Comparison of ENCODE assay signal across 7 cellular contexts in genomic region chr15:34433956-34434626, GRCh38. TPM values are rescaled to one million over a fixed set of nuclear protein-coding genes. Genes with fewer than 3 reads are reported as not detected.
DNase-seq lines count a peak whose midpoint lies in the region; ATAC-seq, FAIRE-seq and TF ChIP-seq lines count a peak whose summit lies in the region.
"Not testable (repeated sequence)": the region's sequence is repeated elsewhere in the genome, so short reads cannot be mapped to it uniquely, and the experiment has no call there.

No MANE protein-coding gene starts in this region.

- peaks cover 14% of the 10 kb centered on the region for H3K79me2 ChIP-seq in endothelial cell of umbilical vein (ENCODE audit: control insufficient read depth, insufficient read depth, low read length)

- H3K9me3 Mint-ChIP-seq in activated T-cell treated with anti-CD3 and anti-CD28 coated beads, Interleukin-2, amount 50 U/mL, for 24 hours; nephron; stimulated activated effector memory CD8-positive, alpha-beta T cell treated with anti-CD3 and anti-CD28 coated beads, Interleukin-12 subunit alpha, Interleukin-12 subunit beta, amount 100 ng/mL, for 72 hours: not testable (repeated sequence)

- WGBS in body of pancreas, 2 donors: 71 to 88% methylated on average over 7 to 8 of the region's 11 CpGs

- peaks cover 29% of the 10 kb centered on the region for H3K4me1 Mint-ChIP-seq in activated T-cell treated with anti-CD3 and anti-CD28 coated beads, Interleukin-2, amount 50 U/mL, for 24 hours (ENCODE audit: low read depth)
- H3K4me1 Mint-ChIP-seq in nephron: peaks cover 22% of the 10 kb centered on the region
- H3K4me1 Mint-ChIP-seq in stimulated activated effector memory CD8-positive, alpha-beta T cell treated with anti-CD3 and anti-CD28 coated beads, Interleukin-12 subunit alpha, Interleukin-12 subunit beta, amount 100 ng/mL, for 72 hours: peaks cover 39% of the 10 kb centered on the region

- peaks cover 71% of the 10 kb centered on the region for H3K36me3 Mint-ChIP-seq in activated T-cell treated with anti-CD3 and anti-CD28 coated beads, Interleukin-2, amount 50 U/mL, for 24 hours (ENCODE audit: low read depth)
- H3K36me3 Mint-ChIP-seq in nephron (ENCODE audit: low read depth): peaks cover 39% of the 10 kb centered on the region
- peaks cover 75% of the 10 kb centered on the region for H3K36me3 Mint-ChIP-seq in stimulated activated effector memory CD8-positive, alpha-beta T cell treated with anti-CD3 and anti-CD28 coated beads, Interleukin-12 subunit alpha, Interleukin-12 subunit beta, amount 100 ng/mL, for 72 hours

- H3K27ac Mint-ChIP-seq in activated T-cell treated with anti-CD3 and anti-CD28 coated beads, Interleukin-2, amount 50 U/mL, for 24 hours: peak overlapping the region; percentile 22
- H3K27ac Mint-ChIP-seq in nephron: not testable (repeated sequence)
- H3K27ac Mint-ChIP-seq in stimulated activated effector memory CD8-positive, alpha-beta T cell treated with anti-CD3 and anti-CD28 coated beads, Interleukin-12 subunit alpha, Interleukin-12 subunit beta, amount 100 ng/mL, for 72 hours: peak overlapping the region; percentile 77

- H3K4me3 Mint-ChIP-seq in activated T-cell treated with anti-CD3 and anti-CD28 coated beads, Interleukin-2, amount 50 U/mL, for 24 hours; stimulated activated effector memory CD8-positive, alpha-beta T cell treated with anti-CD3 and anti-CD28 coated beads, Interleukin-12 subunit alpha, Interleukin-12 subunit beta, amount 100 ng/mL, for 72 hours: not testable (repeated sequence)
- H3K4me3 Mint-ChIP-seq in nephron: peak overlapping the region; percentile 11 to 56 (median 54)

- DNase-seq in NCI-H1105 treated with DMSO at 0.1 percent for 48 hours (lab: John Stamatoyannopoulos, UW): peak; percentile 49
- DNase-seq in activated T-cell treated with anti-CD3 and anti-CD28 coated beads, Interleukin-2, amount 50 U/mL, for 24 hours; endothelial cell of umbilical vein (ENCODE audit: low read depth, low spot score); stimulated activated effector memory CD8-positive, alpha-beta T cell treated with anti-CD3 and anti-CD28 coated beads, Interleukin-12 subunit alpha, Interleukin-12 subunit beta, amount 100 ng/mL, for 72 hours (ENCODE audit: low spot score in 2 of 2): not testable (repeated sequence)
- DNase-seq in body of pancreas: peak; percentile 25 to 56 (median 41)
- peak; percentile 23 for DNase-seq in left ventricle myocardium inferior

- ATAC-seq in body of pancreas: peak; percentile 45
- ATAC-seq in stimulated activated effector memory CD8-positive, alpha-beta T cell treated with anti-CD3 and anti-CD28 coated beads, Interleukin-12 subunit alpha, Interleukin-12 subunit beta, amount 100 ng/mL, for 72 hours: not testable (repeated sequence)

- not testable (repeated sequence) for H3K4me2 ChIP-seq in endothelial cell of umbilical vein (ENCODE audit: insufficient read depth, low read length)

- H3K27me3 ChIP-seq in body of pancreas; endothelial cell of umbilical vein (ENCODE audit: control insufficient read depth in 2 of 2, insufficient read depth in 2 of 2, low read length in 2 of 2): not testable (repeated sequence)
- H3K27me3 ChIP-seq in left ventricle myocardium inferior (ENCODE audit: low read depth): peaks cover 10% of the 10 kb centered on the region

- dilution Hi-C loops in endothelial cell of umbilical vein (cut with MboI; ENCODE audit: extremely low pct_ligation_motif_present, low sequenced_read_pairs): not testable (repeated sequence)

- TF ChIP-seq CTCF in body of pancreas (IDR thresholded peaks at IDR 0.05); endothelial cell of umbilical vein (IDR thresholded peaks at IDR 0.05; ENCODE audit: extremely low read depth in 1 of 2, insufficient read depth in 1 of 2, low read depth in 1 of 2, low read length in 2 of 2); left ventricle myocardium inferior (IDR thresholded peaks at IDR 0.05; ENCODE audit: borderline replicate concordance); nephron (IDR thresholded peaks at IDR 0.05; ENCODE audit: unreplicated experiment in 3 of 3): not testable (repeated sequence)

- not testable (repeated sequence) for H3K27ac ChIP-seq in body of pancreas; endothelial cell of umbilical vein (ENCODE audit: insufficient read depth, low read depth, low read length)
- H3K27ac ChIP-seq in left ventricle myocardium inferior (replicated peaks): peak overlapping the region; percentile 36

- FAIRE-seq in endothelial cell of umbilical vein (lab: Jason Lieb, UNC): peak; percentile 46

- not testable (repeated sequence) for BruUV-seq in endothelial cell of umbilical vein (replicated peaks; lab: Mats Ljungman, UMichigan)

- H2AFZ ChIP-seq in endothelial cell of umbilical vein (ENCODE audit: low read depth, low read length): not testable (repeated sequence)

- not testable (repeated sequence) for H3K36me3 ChIP-seq in body of pancreas (replicated peaks in 1 of 2; ENCODE audit: insufficient read depth in 1 of 2, low read depth in 2 of 2); endothelial cell of umbilical vein (ENCODE audit: control insufficient read depth in 2 of 2, extremely low read depth in 1 of 2, insufficient read depth in 2 of 2, low read length in 2 of 2); left ventricle myocardium inferior

- not testable (repeated sequence) for H3K27me3 Mint-ChIP-seq in activated T-cell treated with anti-CD3 and anti-CD28 coated beads, Interleukin-2, amount 50 U/mL, for 24 hours; nephron (ENCODE audit: low read depth)

- not testable (repeated sequence) for TF ChIP-seq POLR2A in body of pancreas (IDR thresholded peaks at IDR 0.05); endothelial cell of umbilical vein (IDR thresholded peaks at IDR 0.05; ENCODE audit: low read depth, low read length)

- H3K9me1 ChIP-seq in endothelial cell of umbilical vein (replicated peaks; ENCODE audit: control insufficient read depth, extremely low read depth, insufficient read depth, low read length): not testable (repeated sequence)

- POLR2A ChIA-PET in endothelial cell of umbilical vein (lab: Charles Lee): not testable (repeated sequence)

- not testable (repeated sequence) for H3K4me3 ChIP-seq in body of pancreas; endothelial cell of umbilical vein (replicated peaks in 1 of 3; ENCODE audit: insufficient read depth in 1 of 3, low read depth in 1 of 3, low read length in 3 of 3); left ventricle myocardium inferior

- intact Hi-C loops in body of pancreas (cut with DNase I); left ventricle myocardium inferior (cut with micrococcal nuclease): not testable (repeated sequence)
- intact Hi-C loops in endothelial cell of umbilical vein (cut with micrococcal nuclease): loop anchor here (10.0 kb wide), 3 partner anchors 89 to 329 kb away; partner anchors contain the start of genes EMC4, EMC7, NOP10 and NUTM1

- peaks cover 15% of the 10 kb centered on the region for H3K4me1 ChIP-seq in body of pancreas
- not testable (repeated sequence) for H3K4me1 ChIP-seq in endothelial cell of umbilical vein (ENCODE audit: control insufficient read depth, extremely low read depth, insufficient read depth, low read length)
- peaks cover 22% of the 10 kb centered on the region for H3K4me1 ChIP-seq in left ventricle myocardium inferior

- CTCF ChIA-PET in endothelial cell of umbilical vein (lab: Charles Lee): not testable (repeated sequence)

- H3K9ac ChIP-seq in endothelial cell of umbilical vein (replicated peaks; ENCODE audit: extremely low read depth, insufficient read depth, low read length): not testable (repeated sequence)

- not testable (repeated sequence) for H3K9me3 ChIP-seq in body of pancreas; endothelial cell of umbilical vein (replicated peaks; ENCODE audit: control insufficient read depth, insufficient read depth, low read length); left ventricle myocardium inferior (replicated peaks)

- H4K20me1 ChIP-seq in endothelial cell of umbilical vein (replicated peaks; ENCODE audit: control insufficient read depth, extremely low read depth, insufficient read depth, low read length): not testable (repeated sequence)

RNA-seq across cellular contexts. Expression of gene GOLGA8A, which starts 3.5 kb away (rescaled TPM):
- total RNA-seq in body of pancreas (100 to 1,000 TPM in 1 of 2 donors, 10 to 100 TPM in 1; 65.6 to 124 TPM), endothelial cell of umbilical vein (53.5 and 61.1 TPM in 2 replicates), left ventricle myocardium inferior (18.8 TPM)
- polyA plus RNA-seq in endothelial cell of umbilical vein: 12.3 and 17.8 TPM in 2 replicates
- polyA plus RNA-seq in endothelial cell of umbilical vein (2011; cell fraction: cytosol; rRNA removed): 3.0 and 7.0 TPM in 2 replicates
- 304 and 414 TPM in 2 replicates for polyA plus RNA-seq in endothelial cell of umbilical vein (2011; cell fraction: nucleus; rRNA removed)
- polyA plus RNA-seq in endothelial cell of umbilical vein (2012): 27.2 and 28.7 TPM in 2 replicates
- polyA minus RNA-seq in endothelial cell of umbilical vein: 11.3 and 15.1 TPM in 2 replicates
- 7.0 TPM for polyA minus RNA-seq in endothelial cell of umbilical vein (2011; cell fraction: cytosol; rRNA and poly(A)+ RNA removed)
- polyA minus RNA-seq in endothelial cell of umbilical vein (2011; cell fraction: nucleus; rRNA and poly(A)+ RNA removed): 27.7 and 30.9 TPM in 2 replicates
